In the genomic region with DNA sequence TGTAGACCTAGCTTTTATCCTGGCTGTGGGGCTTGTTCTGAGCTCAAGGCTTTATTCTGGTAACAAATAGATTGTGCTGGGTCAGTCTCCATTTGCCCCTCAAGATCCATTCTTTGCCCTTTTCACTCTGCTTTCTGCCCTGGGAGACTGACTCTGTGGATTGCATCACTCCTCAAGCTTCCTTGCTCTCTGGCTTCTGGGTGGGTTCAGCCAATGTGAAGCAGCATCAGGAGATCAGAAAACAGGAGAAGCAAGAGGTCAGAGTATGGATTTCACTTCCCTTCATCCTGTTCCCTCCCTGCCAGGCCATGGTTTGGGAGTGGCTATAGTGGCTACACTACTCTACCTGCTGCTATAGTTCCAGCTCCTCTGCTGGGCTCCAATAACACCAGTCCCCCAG, we compare ENCODE assay signal across 24 cellular contexts.
"Had no signal": no experiment of that assay in that cellular context is flagged by ENCODE, and none has a peak within 500 bp of the region (broad histone marks: within the 10 kb centered on the region; RNA-seq: fewer than 3 reads in every experiment).

No MANE protein-coding gene starts in this region.

- H3K27ac ChIP-seq: RWPE1, SJCRH30, WERI-Rb-1 had no signal

- ATAC-seq: activated CD4-positive, alpha-beta T cell treated with anti-CD3 and anti-CD28 coated beads for 36 hours; activated T-helper 17 cell treated with anti-CD3 and anti-CD28 coated beads, Interleukin-2, amount 50 U/mL, for 72 hours; K562; Panc1 had no signal

- DNase-seq: activated CD4-positive, alpha-beta memory T cell treated with anti-CD3 and anti-CD28 coated beads, Interleukin-2, amount 10 ng/mL, durations not matched to agents 7 days and 5 days; activated CD4-positive, alpha-beta T cell treated with anti-CD3 and anti-CD28 coated beads for 36 hours; activated CD4-positive, alpha-beta T cell treated with anti-CD3 and anti-CD28 coated beads, Interleukin-2, amount 50 U/mL, for 1 hour; activated gamma-delta T cell; activated naive CD4-positive, alpha-beta T cell treated with anti-CD3 and anti-CD28 coated beads for 36 hours; activated T-cell treated with anti-CD3 and anti-CD28 coated beads for 4 hours; activated T-cell treated with anti-CD3 and anti-CD28 coated beads, Interleukin-2, amount 50 U/mL, for 48 hours; NCI-H1092; NCI-H1417; NCI-H1930; NCI-H2171 treated with DMSO at 0.1 percent for 48 hours; NCI-H226; NCI-H526; NCI-H82; OCI-M1; Right ventricle myocardium superior; SJCRH30; SK-N-SH; T-helper 1 cell; WERI-Rb-1 had no signal

- H3K27me3 ChIP-seq: SJCRH30 had no signal

- H3K4me3 ChIP-seq: K562, SJCRH30 had no signal

- H3K9me3 ChIP-seq: SJCRH30, SK-N-SH had no signal

- H3K36me3 ChIP-seq: SJCRH30, WERI-Rb-1 had no signal

- H3K4me1 ChIP-seq: SJCRH30 had no signal
